Comparison of ENCODE assay signal across 1 cellular context in the genomic region with DNA sequence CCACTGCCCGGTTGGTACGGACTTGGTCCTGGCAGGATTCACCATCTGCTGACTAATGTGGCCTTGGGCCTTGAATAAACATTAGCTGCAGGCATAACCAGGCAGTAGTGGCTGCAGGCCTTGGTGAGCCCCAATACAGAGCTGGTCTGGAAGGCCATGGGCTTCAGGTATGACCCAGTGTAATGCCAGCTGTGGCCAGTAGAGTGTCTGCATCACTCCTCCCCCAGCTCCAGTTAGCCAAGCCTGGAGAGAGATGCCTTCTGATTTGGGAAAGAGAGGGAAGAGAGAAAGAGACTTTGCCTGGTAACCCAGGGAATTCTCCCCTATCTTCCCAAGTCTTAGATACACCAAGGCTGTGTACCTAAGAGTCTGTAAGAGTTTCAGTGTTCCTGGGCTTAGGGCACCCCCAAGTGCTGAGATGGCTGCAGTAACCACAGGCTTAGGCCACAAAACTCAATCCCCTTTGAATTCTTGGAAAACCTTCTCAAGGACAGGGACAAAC.
TF ChIP-seq lines count a peak whose summit lies in the region.

No MANE protein-coding gene starts in this region.

TF ChIP-seq in IMR-90, 13 proteins besides CTCF, POLR2A, EP300 and RAD21:
- no peak for TF ChIP-seq RCOR1 (IDR thresholded peaks at IDR 0.05; ENCODE audit: insufficient replicate concordance, low read length)
- TF ChIP-seq SMC3 (IDR thresholded peaks at IDR 0.05; ENCODE audit: low read depth, low read length) = no peak
- TF ChIP-seq RFX5 (IDR thresholded peaks at IDR 0.05; ENCODE audit: low read depth, low read length) = no peak
